ENCODE assay signal across 8 cellular contexts in genomic region chr6:99868074-99868702, GRCh38.
DNase-seq lines count a peak whose midpoint lies in the region; ATAC-seq, FAIRE-seq and TF ChIP-seq lines count a peak whose summit lies in the region.

No MANE protein-coding gene starts in this region.

- no peaks in the 10 kb centered on the region for H3K9me3 ChIP-seq in GM12878 (replicated peaks; ENCODE audit: control insufficient read depth, insufficient read depth, low read length)
- H3K9me3 ChIP-seq in iPS-15b (ENCODE audit: control insufficient read depth, insufficient read depth, low read length), result no peaks in the 10 kb centered on the region

- no peak overlapping the region for H3K4me3 ChIP-seq in GM12878
- H3K4me3 ChIP-seq in iPS-15b (ENCODE audit: low read depth, low read length), result peak overlapping the region; percentile 24

- TF ChIP-seq RAD21 in GM12878 (IDR thresholded peaks at IDR 0.05; ENCODE audit: insufficient read depth, low read depth, low read length), result peak; percentile 71

- TF ChIP-seq EP300 in GM12878 (IDR thresholded peaks at IDR 0.05; ENCODE audit: borderline replicate concordance in 1 of 2, control insufficient read depth in 1 of 2, low read depth in 2 of 2, low read length in 2 of 2), result no peak

- no peaks in the 10 kb centered on the region; a peak in 2 of 4 replicates for H3K27me3 ChIP-seq in GM12878 (replicated peaks in 1 of 2; ENCODE audit: control insufficient read depth in 2 of 2, insufficient read depth in 2 of 2, low read length in 1 of 2)
- peaks cover 18% of the 10 kb centered on the region for H3K27me3 ChIP-seq in iPS-15b (ENCODE audit: control insufficient read depth, insufficient read depth, low read length)

- no peak overlapping the region for H3K4me2 ChIP-seq in GM12878 (ENCODE audit: control insufficient read depth, insufficient read depth)

- H3K36me3 ChIP-seq in GM12878 (ENCODE audit: control insufficient read depth in 2 of 2, insufficient read depth in 2 of 2, low read length in 1 of 2) (no peaks in the 10 kb centered on the region), iPS-15b (ENCODE audit: control insufficient read depth, insufficient read depth, low read length) (no peaks in the 10 kb centered on the region)

- intact Hi-C loops in GM12878 (cut with micrococcal nuclease; ENCODE audit: unreplicated experiment), result loop anchor here (1.0 to 5.0 kb wide), 4 partner anchors 37 to 794 kb away; no protein-coding TSS in a partner anchor

- POLR2A ChIA-PET in GM12878 (lab: Charles Lee), result no interaction called here

- H3K4me1 ChIP-seq in GM12878 (ENCODE audit: control insufficient read depth, insufficient read depth, low read length) (no peaks in the 10 kb centered on the region), iPS-15b (ENCODE audit: control insufficient read depth, insufficient read depth, low read length) (no peaks in the 10 kb centered on the region)

- RAD21 ChIA-PET in GM12878 (lab: Charles Lee; ENCODE audit: unreplicated experiment), result interaction anchor here (0.7 to 3.7 kb wide), 10 partner anchors 9 to 852 kb away, joined by 3 to 38 read pairs (median 4); no protein-coding TSS in a partner anchor

- in situ Hi-C loops in GM12878 (cut with MboI), result loop anchor here (5.0 kb wide), 1 partner anchor 234 kb away; no protein-coding TSS in a partner anchor

- no peaks in the 10 kb centered on the region for H3K79me2 ChIP-seq in GM12878 (ENCODE audit: control insufficient read depth, insufficient read depth, low read length)

- H4K20me1 ChIP-seq in GM12878 (ENCODE audit: control insufficient read depth, insufficient read depth), result no peaks in the 10 kb centered on the region

- no TSS peak for BruUV-seq in GM12878 (replicated peaks; lab: Mats Ljungman, UMichigan)

- CTCF ChIA-PET in GM12878 (lab: Yijun Ruan, JAX), result interaction anchor here (0.6 to 5.8 kb wide), 43 partner anchors 10 to 796 kb away, joined by 3 to 104 read pairs (median 4); partner anchors contain the start of gene MCHR2

- no peak overlapping the region for H3K27ac ChIP-seq in GM12878 (ENCODE audit: control insufficient read depth, insufficient read depth)

- FAIRE-seq in GM12878 (lab: Jason Lieb, UNC), result peak; percentile 7

- SMC1A ChIA-PET in GM12878 (lab: Charles Lee; ENCODE audit: uncharacterized antibody, unreplicated experiment), result interaction anchor here (0.6 to 4.7 kb wide), 12 partner anchors 15 to 1482 kb away, joined by 3 to 51 read pairs (median 4); no protein-coding TSS in a partner anchor

- ATAC-seq in HG02943 (IDR thresholded peaks at IDR 0.05; ENCODE audit: low read depth, unreplicated experiment) (peak; percentile 86), GM12878 (peak; percentile 90)

- H2AFZ ChIP-seq in GM12878 (ENCODE audit: control insufficient read depth, low read depth, low read length), result no peak overlapping the region

- WGBS in GM12878 (ENCODE audit: insufficient coverage, insufficient replicate concordance, low lambda C conversion rate, missing lambda C conversion rate), result 4% methylated on average over 13 of the region's 13 CpGs

- H3K9ac ChIP-seq in GM12878 (ENCODE audit: control insufficient read depth, insufficient read depth, low read length) (no peak overlapping the region), iPS-15b (ENCODE audit: low read depth, low read length) (no peak overlapping the region)

- TF ChIP-seq POLR2A in GM12878 (IDR thresholded peaks at IDR 0.05; ENCODE audit: low read depth, low read length), result no peak

- TF ChIP-seq CTCF in GM12878 (IDR thresholded peaks at IDR 0.05 in 2 of 3, conservative IDR thresholded peaks at IDR 0.05 in 1 of 3; ENCODE audit: control insufficient read depth in 2 of 3, extremely low read depth in 1 of 3, insufficient read depth in 1 of 3, low read depth in 3 of 3, low read length in 3 of 3), result peak; percentile 67 to 85 (median 75); a peak in 5 of 6 replicates

- DNase-seq in activated gamma-delta T cell treated with Interleukin-2 at 50 U/mL for 16 hours, result peak; percentile 75
- no peak for DNase-seq in activated gamma-delta T cell (lab: John Stamatoyannopoulos, UW)
- DNase-seq in NCI-H146 treated with DMSO at 0.1 percent for 48 hours (lab: John Stamatoyannopoulos, UW; ENCODE audit: unreplicated experiment), result peak; percentile 44
- DNase-seq in T-helper 22 cell (ENCODE audit: low read depth), result peak; percentile 2
- DNase-seq in GM12878 (ENCODE audit: low read depth, low spot score), result peak; percentile 2
- DNase-seq in stimulated activated CD4-positive, alpha-beta T cell treated with anti-CD3 and anti-CD28 coated beads, Interleukin-12 subunit alpha, Interleukin-12 subunit beta, amount 100 ng/mL, for 24 hours (ENCODE audit: low read depth in 2 of 2), result peak; percentile 46 to 72

TF ChIP-seq in GM12878, 131 proteins besides CTCF, POLR2A, EP300 and RAD21:
- 0 out of 2 replicates have a peak, but pooled peaks have one; percentile 39 for TF ChIP-seq YY1 (IDR thresholded peaks at IDR 0.05; ENCODE audit: low read depth, low read length)
- peak; percentile 48; the same call in 1 of the 2 replicates for TF ChIP-seq SMC3 (IDR thresholded peaks at IDR 0.05; ENCODE audit: borderline replicate concordance, low read length)
- no peak for TF ChIP-seq SP1 (IDR thresholded peaks at IDR 0.05; ENCODE audit: low read depth, low read length)
- TF ChIP-seq MXI1 (IDR thresholded peaks at IDR 0.05; ENCODE audit: low read depth, low read length), result no peak
- TF ChIP-seq IKZF1 (conservative IDR thresholded peaks at IDR 0.05), result no peak
